Comparison of ENCODE assay signal across 1 cellular context in genomic region chr4:6693274-6694176, GRCh38.
A peak's percentile ranks its signal among the peaks of the same experiment; 100 is the strongest.
TF ChIP-seq lines count a peak whose summit lies in the region.

Gene S100P (plus strand): TSS chr4:6693878. CDS start chr4:6693933, 55 bp downstream.

TF ChIP-seq in HepG2, 621 proteins besides CTCF, POLR2A, EP300 and RAD21 (continued from another document and continues in another):
- TF ChIP-seq SCMH1 (CRISPR knock-in tag; IDR thresholded peaks at IDR 0.05; ENCODE audit: borderline replicate concordance): no peak
- TF ChIP-seq KDM5B (CRISPR knock-in tag; IDR thresholded peaks at IDR 0.05; ENCODE audit: borderline replicate concordance): peak; percentile 89; the same call in 1 of the 2 replicates
- TF ChIP-seq ZFY (CRISPR knock-in tag; IDR thresholded peaks at IDR 0.05): peak; percentile 73; the same call in 1 of the 2 replicates
- TF ChIP-seq E2F2 (CRISPR knock-in tag; IDR thresholded peaks at IDR 0.05; ENCODE audit: borderline replicate concordance): no peak
- no peak; the same call in 1 of the 2 replicates for TF ChIP-seq KLF12 (CRISPR knock-in tag; IDR thresholded peaks at IDR 0.05; ENCODE audit: borderline replicate concordance)
- TF ChIP-seq HNRNPH1 (optimal IDR thresholded peaks at IDR 0.05; ENCODE audit: low read depth, low read length): no peak
- TF ChIP-seq NFRKB (IDR thresholded peaks at IDR 0.05): no peak
- no peak for TF ChIP-seq JDP2 (CRISPR knock-in tag; IDR thresholded peaks at IDR 0.05; ENCODE audit: borderline replicate concordance)
- TF ChIP-seq ZNF225 (CRISPR knock-in tag; IDR thresholded peaks at IDR 0.05): no peak
- TF ChIP-seq ZNF512 (CRISPR knock-in tag; IDR thresholded peaks at IDR 0.05): no peak
- TF ChIP-seq TAF1 (CRISPR knock-in tag; IDR thresholded peaks at IDR 0.05): peak; percentile 86
- peak; percentile 83; the same call in 1 of the 2 replicates for TF ChIP-seq SPEN (CRISPR knock-in tag; IDR thresholded peaks at IDR 0.05; ENCODE audit: low read depth)
- no peak for TF ChIP-seq MLXIP (CRISPR knock-in tag; IDR thresholded peaks at IDR 0.05; ENCODE audit: borderline replicate concordance)
- TF ChIP-seq ZNF615 (CRISPR knock-in tag; IDR thresholded peaks at IDR 0.05; ENCODE audit: borderline replicate concordance): no peak; the same call in 1 of the 2 replicates
- TF ChIP-seq KAT8 (CRISPR knock-in tag; IDR thresholded peaks at IDR 0.05): peak; percentile 83
- peak; percentile 81 for TF ChIP-seq ATF2 (CRISPR knock-in tag; IDR thresholded peaks at IDR 0.05)
- no peak for TF ChIP-seq RORA (CRISPR knock-in tag; IDR thresholded peaks at IDR 0.05)
- TF ChIP-seq HMGA1 (CRISPR knock-in tag; conservative IDR thresholded peaks at IDR 0.05): no peak
- no peak for TF ChIP-seq ZEB1 (IDR thresholded peaks at IDR 0.05; ENCODE audit: insufficient replicate concordance, low read depth)
- no peak for TF ChIP-seq ZNF879 (CRISPR knock-in tag; IDR thresholded peaks at IDR 0.05)
- TF ChIP-seq ZNF224 (CRISPR knock-in tag; IDR thresholded peaks at IDR 0.05): peak; percentile 88; the same call in 1 of the 2 replicates
- no peak for TF ChIP-seq SETDB1 (CRISPR knock-in tag; IDR thresholded peaks at IDR 0.05; ENCODE audit: borderline replicate concordance)
- TF ChIP-seq HIC2 (CRISPR knock-in tag; IDR thresholded peaks at IDR 0.05; ENCODE audit: low read depth): peak; percentile 93
- no peak for TF ChIP-seq ZNF30 (CRISPR knock-in tag; IDR thresholded peaks at IDR 0.05)
- TF ChIP-seq KDM1A (CRISPR knock-in tag; IDR thresholded peaks at IDR 0.05): peak; percentile 62; the same call in 1 of the 2 replicates
- TF ChIP-seq ZFP37 (CRISPR knock-in tag; IDR thresholded peaks at IDR 0.05; ENCODE audit: borderline replicate concordance): 0 out of 2 replicates have a peak, but pooled peaks have one; percentile 51
- TF ChIP-seq ATF3 (CRISPR knock-in tag; IDR thresholded peaks at IDR 0.05): no peak; the same call in 1 of the 2 replicates
- no peak; the same call in 1 of the 2 replicates for TF ChIP-seq ZBTB8A (CRISPR knock-in tag; IDR thresholded peaks at IDR 0.05; ENCODE audit: borderline replicate concordance, low read depth)
- no peak for TF ChIP-seq ZUFSP (CRISPR knock-in tag; IDR thresholded peaks at IDR 0.05; ENCODE audit: borderline replicate concordance)
- TF ChIP-seq ZNF275 (CRISPR knock-in tag; IDR thresholded peaks at IDR 0.05; ENCODE audit: borderline replicate concordance): peak; percentile 56; the same call in 1 of the 2 replicates
- TF ChIP-seq NCOA2 (CRISPR knock-in tag; IDR thresholded peaks at IDR 0.05): peak; percentile 77
- TF ChIP-seq ONECUT2 (CRISPR knock-in tag; IDR thresholded peaks at IDR 0.05): no peak
- TF ChIP-seq CHCHD3 (CRISPR knock-in tag; IDR thresholded peaks at IDR 0.05): no peak
- no peak for TF ChIP-seq IRF1 (CRISPR knock-in tag; IDR thresholded peaks at IDR 0.05; ENCODE audit: low read depth)
- TF ChIP-seq ZNF136 (CRISPR knock-in tag; IDR thresholded peaks at IDR 0.05; ENCODE audit: low read depth): no peak
- no peak; the same call in 1 of the 2 replicates for TF ChIP-seq NFKB2 (CRISPR knock-in tag; IDR thresholded peaks at IDR 0.05; ENCODE audit: borderline replicate concordance)
- no peak for TF ChIP-seq MYNN (CRISPR knock-in tag; IDR thresholded peaks at IDR 0.05; ENCODE audit: low read depth)
- no peak for TF ChIP-seq ZBTB49 (CRISPR knock-in tag; IDR thresholded peaks at IDR 0.05; ENCODE audit: borderline replicate concordance)
- peak; percentile 46 for TF ChIP-seq THRA (CRISPR knock-in tag; IDR thresholded peaks at IDR 0.05; ENCODE audit: borderline replicate concordance)
- TF ChIP-seq ZNF17 (CRISPR knock-in tag; IDR thresholded peaks at IDR 0.05): no peak
- no peak for TF ChIP-seq ZNF878 (CRISPR knock-in tag; IDR thresholded peaks at IDR 0.05)
- TF ChIP-seq ZNF850 (CRISPR knock-in tag; conservative IDR thresholded peaks at IDR 0.05): peak; percentile 27; the same call in 1 of the 2 replicates
